In the genomic region with DNA sequence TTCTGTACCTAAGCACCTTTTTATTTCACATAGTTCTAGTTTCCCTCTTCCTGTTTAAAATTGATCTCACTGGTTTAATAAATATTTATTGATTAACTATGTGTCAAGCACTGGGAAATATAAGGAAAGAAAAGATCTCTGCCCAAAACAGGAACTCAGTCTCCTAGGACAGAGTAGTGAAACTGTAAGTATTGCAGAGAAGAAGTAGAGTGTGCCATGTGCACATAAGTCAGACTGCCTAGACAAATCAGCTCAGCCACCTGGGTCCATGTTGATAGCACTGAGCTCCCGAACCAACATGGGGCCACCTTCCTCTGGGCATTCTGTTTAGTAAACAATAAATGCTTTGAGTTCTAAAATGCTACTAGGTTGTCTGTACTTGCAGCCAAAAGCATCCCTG, we compare ENCODE assay signal across 10 cellular contexts. TPM values are rescaled to one million over a fixed set of nuclear protein-coding genes. Genes with fewer than 3 reads are reported as not detected.
DNase-seq lines count a peak whose midpoint lies in the region; ATAC-seq and TF ChIP-seq lines count a peak whose summit lies in the region.
"Had no signal": no experiment of that assay in that cellular context is flagged by ENCODE, and none has a peak within 500 bp of the region (broad histone marks: within the 10 kb centered on the region; RNA-seq: fewer than 3 reads in every experiment).

No MANE protein-coding gene starts in this region.

- TF ChIP-seq EP300 in tibial nerve (IDR thresholded peaks at IDR 0.05) = no peak

- no peaks in the 10 kb centered on the region for H3K36me3 ChIP-seq in ascending aorta
- no peaks in the 10 kb centered on the region for H3K36me3 ChIP-seq in tibial nerve

- intact Hi-C loops in CD14-positive monocyte (cut with micrococcal nuclease) = no loop called here
- intact Hi-C loops in ascending aorta (cut with DNase I) = no loop called here
- intact Hi-C loops in natural killer cell (cut with micrococcal nuclease) = no loop called here

- H3K4me1 Mint-ChIP-seq in CD14-positive monocyte (peaks cover 16% of the 10 kb centered on the region), natural killer cell (peaks cover 0 to 5% of the 10 kb centered on the region in 2 donors)

- H3K4me1 ChIP-seq in ascending aorta = peaks cover 11 to 26% of the 10 kb centered on the region in 2 donors
- peaks cover 0 to 14% (median 0%) of the 10 kb centered on the region in 4 donors for H3K4me1 ChIP-seq in tibial nerve

- H3K27me3 ChIP-seq in ascending aorta (no peaks in the 10 kb centered on the region), tibial nerve (no peaks in the 10 kb centered on the region)

- H3K9me3 Mint-ChIP-seq in CD14-positive monocyte (peaks cover 0 to 2% (median 0%) of the 10 kb centered on the region in 7 donors), natural killer cell (no peaks in the 10 kb centered on the region)

- H3K4me3 Mint-ChIP-seq in CD14-positive monocyte = no peak overlapping the region
- no peak overlapping the region for H3K4me3 Mint-ChIP-seq in natural killer cell

- H3K36me3 Mint-ChIP-seq in CD14-positive monocyte (no peaks in the 10 kb centered on the region), natural killer cell (no peaks in the 10 kb centered on the region)

- H3K27ac Mint-ChIP-seq in CD14-positive monocyte (peak overlapping the region in 5 of 7 donors; percentile 16 to 81 (median 28)), natural killer cell (no peak overlapping the region)

- H3K9me3 ChIP-seq in ascending aorta = no peaks in the 10 kb centered on the region
- no peaks in the 10 kb centered on the region for H3K9me3 ChIP-seq in tibial nerve

- peak; percentile 90 for ATAC-seq in GM21423 (IDR thresholded peaks at IDR 0.05; ENCODE audit: unreplicated experiment)
- peak; percentile 68 for ATAC-seq in HG03469 (IDR thresholded peaks at IDR 0.05; ENCODE audit: unreplicated experiment)
- ATAC-seq in natural killer cell = no peak

- H3K27ac ChIP-seq in ascending aorta (peak overlapping the region; percentile 24 to 85), tibial nerve (no peak overlapping the region)

- H3K27me3 Mint-ChIP-seq in CD14-positive monocyte (ENCODE audit: low read depth in 3 of 3) (peaks cover 0 to 4% (median 0%) of the 10 kb centered on the region in 3 donors), natural killer cell (ENCODE audit: low read depth in 2 of 2) (peaks cover 6 to 16% of the 10 kb centered on the region in 2 donors)

- 69 to 79% methylated on average over 1 of the region's 1 CpG for WGBS in tibial nerve, 2 donors

- H3K4me3 ChIP-seq in ascending aorta = no peak overlapping the region
- no peak overlapping the region for H3K4me3 ChIP-seq in tibial nerve

- TF ChIP-seq POLR2A in tibial nerve (IDR thresholded peaks at IDR 0.05) = no peak

- DNase-seq in CD14-positive monocyte (ENCODE audit: low spot score) (no peak), ascending aorta (ENCODE audit: low spot score in 2 of 2) (no peak), DMS153 treated with DMSO at 0.1 percent for 48 hours (lab: John Stamatoyannopoulos, UW; ENCODE audit: unreplicated experiment) (no peak), LoVo (ENCODE audit: low spot score) (no peak), natural killer cell (no peak), tibial nerve (ENCODE audit: low spot score in 2 of 2) (no peak)
- DNase-seq: NK-92 treated with Interleukin-12 subunit alpha and Interleukin-12 subunit beta, amount 100 ng/mL, for 24 hours; trophoblast cell had no signal

- no peak for TF ChIP-seq CTCF in CD14-positive monocyte (IDR thresholded peaks at IDR 0.05)
- no peak for TF ChIP-seq CTCF in ascending aorta (IDR thresholded peaks at IDR 0.05)
- no peak for TF ChIP-seq CTCF in natural killer cell (IDR thresholded peaks at IDR 0.05)
- TF ChIP-seq CTCF in tibial nerve (IDR thresholded peaks at IDR 0.05) = no peak

RNA-seq across cellular contexts. Expression of gene SSX2IP, which starts 9.8 kb away (rescaled TPM):
- 1 to 10 TPM; 2.2 to 2.8 TPM for polyA plus RNA-seq in CD14-positive monocyte
- 2.3 TPM for total RNA-seq in ascending aorta
- total RNA-seq in natural killer cell = 10 to 100 TPM; 24.2 to 35.8 (median 27.2) TPM
- total RNA-seq in tibial nerve = 1 to 10 TPM; 3.6 to 5.5 (median 4.8) TPM

Comparison
In these comparisons a context has a peak if more than half of its experiments do, and no peak if none do; other contexts are left out.
1. H3K27ac Mint-ChIP-seq: peak in CD14-positive monocyte (5 of 7); none in natural killer cell (0 of 2).
2. ATAC-seq: peak in GM21423 (single experiment) and HG03469 (single experiment); none in natural killer cell (0 of 3).
3. H3K27ac ChIP-seq: peak in ascending aorta (2 of 2); none in tibial nerve (0 of 4).